ENCODE assay signal across 8 cellular contexts in the genomic region with DNA sequence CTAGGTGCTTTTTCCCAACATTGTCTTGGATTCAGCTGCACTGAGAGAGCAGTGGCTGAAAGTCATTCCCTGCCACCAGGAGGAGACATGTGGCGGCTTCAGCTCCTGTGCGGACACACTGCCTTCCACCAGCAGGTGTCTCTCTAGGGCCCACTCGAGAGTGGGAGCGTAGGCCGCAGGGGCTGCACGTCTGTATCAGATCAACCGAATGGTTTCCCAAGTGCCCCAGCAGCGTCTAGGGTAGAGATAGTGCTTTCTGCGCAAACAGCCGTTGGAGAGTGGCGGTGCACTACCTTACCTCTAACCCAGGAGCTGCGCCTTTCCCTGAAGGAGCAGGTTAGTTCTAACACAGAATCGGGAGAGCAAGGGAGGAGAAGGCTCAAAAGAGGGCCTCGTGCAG. TPM values are rescaled to one million over a fixed set of nuclear protein-coding genes. Genes with fewer than 3 reads are reported as not detected.
A peak's percentile ranks its signal among the peaks of the same experiment; 100 is the strongest.
DNase-seq lines count a peak whose midpoint lies in the region; ATAC-seq and TF ChIP-seq lines count a peak whose summit lies in the region.

No MANE protein-coding gene starts in this region.

- H3K27me3 ChIP-seq in endodermal cell (ENCODE audit: control insufficient read depth, insufficient read depth, low read length, poor library complexity, severe bottlenecking): no peaks in the 10 kb centered on the region

- H3K9me3 ChIP-seq in endodermal cell (ENCODE audit: control insufficient read depth, low read length): no peaks in the 10 kb centered on the region

- peak; percentile 99 for TF ChIP-seq CTCF in endodermal cell (conservative IDR thresholded peaks at IDR 0.05)

- peaks cover 56% of the 10 kb centered on the region for H3K36me3 Mint-ChIP-seq in endodermal cell (ENCODE audit: low read depth)

- H3K4me3 Mint-ChIP-seq in endodermal cell: no peak overlapping the region
- no peak overlapping the region for H3K4me3 Mint-ChIP-seq in stimulated activated naive CD8-positive, alpha-beta T cell treated with anti-CD3 and anti-CD28 coated beads, Interleukin-15, amount 100 ng/mL, for 72 hours

- H3K27me3 Mint-ChIP-seq in endodermal cell (ENCODE audit: insufficient read depth): no peaks in the 10 kb centered on the region
- H3K27me3 Mint-ChIP-seq in stimulated activated naive CD8-positive, alpha-beta T cell treated with anti-CD3 and anti-CD28 coated beads, Interleukin-15, amount 100 ng/mL, for 72 hours: no peaks in the 10 kb centered on the region

- no peak overlapping the region for H3K27ac ChIP-seq in endodermal cell (ENCODE audit: low read depth, low read length)

- peak overlapping the region; percentile 24 for H3K27ac Mint-ChIP-seq in endodermal cell
- peak overlapping the region in 1 of 2 donors; percentile 86 for H3K27ac Mint-ChIP-seq in stimulated activated naive CD8-positive, alpha-beta T cell treated with anti-CD3 and anti-CD28 coated beads, Interleukin-15, amount 100 ng/mL, for 72 hours

- no peak overlapping the region for H3K4me3 ChIP-seq in endodermal cell (ENCODE audit: low read length)

- no peak overlapping the region for H3K9ac ChIP-seq in endodermal cell (ENCODE audit: extremely low read depth, low read length, poor library complexity, severe bottlenecking)

- 59 to 60% methylated on average over 12 to 14 of the region's 14 CpGs for WGBS in endodermal cell (ENCODE audit: insufficient coverage in 1 of 2, insufficient read length in 1 of 2), 2 experiments

- peak; percentile 82 for ATAC-seq in stimulated activated naive CD8-positive, alpha-beta T cell treated with anti-CD3 and anti-CD28 coated beads, Interleukin-15, amount 100 ng/mL, for 72 hours

- peaks cover 3% of the 10 kb centered on the region for H3K4me1 Mint-ChIP-seq in endodermal cell
- peaks cover 7% of the 10 kb centered on the region for H3K4me1 Mint-ChIP-seq in stimulated activated naive CD8-positive, alpha-beta T cell treated with anti-CD3 and anti-CD28 coated beads, Interleukin-15, amount 100 ng/mL, for 72 hours

- no peaks in the 10 kb centered on the region for H3K9me3 Mint-ChIP-seq in endodermal cell
- no peaks in the 10 kb centered on the region for H3K9me3 Mint-ChIP-seq in stimulated activated naive CD8-positive, alpha-beta T cell treated with anti-CD3 and anti-CD28 coated beads, Interleukin-15, amount 100 ng/mL, for 72 hours

- peak; percentile 44 for DNase-seq in SKM-1 treated with dmso at 0.1 percent for 144 hours (lab: John Stamatoyannopoulos, UW; ENCODE audit: unreplicated experiment)
- no peak for DNase-seq in SKM-1 (lab: John Stamatoyannopoulos, UW; ENCODE audit: unreplicated experiment)
- DNase-seq in NCI-H1092 (lab: John Stamatoyannopoulos, UW): peak; percentile 31
- DNase-seq in activated CD4-positive, alpha-beta T cell treated with anti-CD3 and anti-CD28 coated beads, Interleukin-2, amount 50 U/mL, for 24 hours (ENCODE audit: low read depth in 1 of 2, low spot score in 1 of 2): peak; percentile 9 to 59
- peak; percentile 94 for DNase-seq in endodermal cell
- DNase-seq in mucosa of gallbladder (ENCODE audit: low spot score): peak; percentile 59
- peak; percentile 56 to 64 for DNase-seq in stimulated activated naive CD8-positive, alpha-beta T cell treated with anti-CD3 and anti-CD28 coated beads, Interleukin-15, amount 100 ng/mL, for 72 hours
- DNase-seq in NCI-H2107 (lab: John Stamatoyannopoulos, UW): no peak

- H3K4me1 ChIP-seq in endodermal cell (ENCODE audit: control insufficient read depth, insufficient read depth, low read length): no peaks in the 10 kb centered on the region

- H3K36me3 ChIP-seq in endodermal cell (ENCODE audit: control insufficient read depth, insufficient read depth, low read length): peaks cover 9% of the 10 kb centered on the region

RNA-seq across cellular contexts. Expression of a gene that starts 31.7 kb away (rescaled TPM):
- 1 to 10 TPM; 1.2 to 1.8 TPM for total RNA-seq in endodermal cell
- 0.11 TPM for polyA plus RNA-seq in endodermal cell (2013, experiment 1 of 2)
- 0.21 TPM for polyA plus RNA-seq in endodermal cell (2013, experiment 2 of 2)
- total RNA-seq in mucosa of gallbladder: 0.14 TPM

RNA-seq across cellular contexts. Expression of a gene that starts 53.3 kb away (rescaled TPM):
- 10 to 100 TPM; 34.9 to 47.6 TPM for total RNA-seq in endodermal cell
- 15.4 TPM for polyA plus RNA-seq in endodermal cell (2013, experiment 1 of 2)
- 17.9 TPM for polyA plus RNA-seq in endodermal cell (2013, experiment 2 of 2)
- total RNA-seq in mucosa of gallbladder: 2.4 TPM

RNA-seq across cellular contexts. Expression of a gene that starts 54.8 kb away (rescaled TPM):
- total RNA-seq in endodermal cell (10 to 100 TPM; 31.0 to 34.7 TPM), mucosa of gallbladder (45.0 TPM)
- 13.7 TPM for polyA plus RNA-seq in endodermal cell (2013, experiment 1 of 2)
- polyA plus RNA-seq in endodermal cell (2013, experiment 2 of 2): 13.7 TPM

Comparison
In these comparisons a context has a peak if more than half of its experiments do, and no peak if none do; other contexts are left out.
1. DNase-seq: peak in SKM-1 treated with dmso at 0.1 percent for 144 hours (single experiment), NCI-H1092 (single experiment), activated CD4-positive, alpha-beta T cell treated with anti-CD3 and anti-CD28 coated beads, Interleukin-2, amount 50 U/mL, for 24 hours (2 of 2), endodermal cell (single experiment), mucosa of gallbladder (single experiment) and stimulated activated naive CD8-positive, alpha-beta T cell treated with anti-CD3 and anti-CD28 coated beads, Interleukin-15, amount 100 ng/mL, for 72 hours (2 of 2); none in SKM-1 (single experiment) and NCI-H2107 (single experiment).
2. RNA of a gene that starts 53.3 kb away (total RNA-seq): 34.9 to 47.6 TPM in endodermal cell; 2.4 TPM in mucosa of gallbladder (single experiment); every median in the first group is over 10 times any median in the second.